ENCODE assay signal across 1 cellular context in the genomic region with DNA sequence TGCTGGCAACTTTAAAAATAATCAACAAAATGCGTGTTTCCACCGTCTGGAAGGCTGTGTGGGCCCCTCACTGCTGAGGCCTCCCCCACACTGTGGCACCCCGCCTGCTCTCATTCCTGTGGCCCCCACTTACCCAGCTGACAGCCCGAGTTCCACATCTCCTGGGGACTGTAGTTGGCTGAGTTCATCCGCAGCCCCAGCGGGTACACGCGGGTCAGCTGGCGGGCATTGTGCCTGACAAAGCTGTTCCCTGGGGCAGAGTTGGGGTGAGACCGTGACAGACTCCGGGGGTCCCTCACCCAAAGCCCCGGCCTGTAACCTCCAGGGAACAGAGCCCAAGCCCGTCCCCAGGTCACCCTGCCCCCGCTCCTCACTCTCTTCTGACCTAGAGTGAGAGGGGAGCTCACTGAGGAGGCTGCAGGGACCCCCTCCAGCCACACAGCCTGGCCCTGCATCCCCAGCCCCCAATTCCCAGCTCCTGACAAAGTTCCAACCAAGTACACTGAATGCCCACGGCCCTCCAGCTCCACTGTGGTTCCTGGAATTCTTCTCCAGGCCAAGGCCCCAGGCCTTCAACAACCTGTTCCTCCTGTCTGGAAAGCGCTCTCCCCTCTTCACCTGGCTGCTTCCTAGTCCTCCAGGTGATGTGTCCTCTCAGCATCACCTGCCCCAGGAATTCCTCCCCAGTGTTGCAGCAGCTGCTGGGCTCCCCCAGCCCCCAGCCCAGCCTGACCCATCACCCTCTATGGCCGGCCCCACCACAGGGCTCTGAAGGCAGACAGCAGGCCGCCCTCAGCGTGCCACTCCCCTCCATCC.
TF ChIP-seq lines count a peak whose summit lies in the region.

No MANE protein-coding gene starts in this region.

TF ChIP-seq in H1, 55 proteins besides CTCF, POLR2A, EP300 and RAD21:
- TF ChIP-seq SP1 (IDR thresholded peaks at IDR 0.05; ENCODE audit: low read depth, low read length): no peak
- no peak for TF ChIP-seq FOSL1 (IDR thresholded peaks at IDR 0.05; ENCODE audit: insufficient read depth, low read depth, low read length)
- no peak for TF ChIP-seq CHD1 (IDR thresholded peaks at IDR 0.05; ENCODE audit: low read depth, low read length)
- TF ChIP-seq RXRA (IDR thresholded peaks at IDR 0.05; ENCODE audit: insufficient read depth, low read depth, low read length): no peak
- no peak for TF ChIP-seq BCL11A (IDR thresholded peaks at IDR 0.05; ENCODE audit: low read depth in 2 of 2, low read length in 2 of 2)
